ENCODE assay signal across 8 cellular contexts in the genomic region with DNA sequence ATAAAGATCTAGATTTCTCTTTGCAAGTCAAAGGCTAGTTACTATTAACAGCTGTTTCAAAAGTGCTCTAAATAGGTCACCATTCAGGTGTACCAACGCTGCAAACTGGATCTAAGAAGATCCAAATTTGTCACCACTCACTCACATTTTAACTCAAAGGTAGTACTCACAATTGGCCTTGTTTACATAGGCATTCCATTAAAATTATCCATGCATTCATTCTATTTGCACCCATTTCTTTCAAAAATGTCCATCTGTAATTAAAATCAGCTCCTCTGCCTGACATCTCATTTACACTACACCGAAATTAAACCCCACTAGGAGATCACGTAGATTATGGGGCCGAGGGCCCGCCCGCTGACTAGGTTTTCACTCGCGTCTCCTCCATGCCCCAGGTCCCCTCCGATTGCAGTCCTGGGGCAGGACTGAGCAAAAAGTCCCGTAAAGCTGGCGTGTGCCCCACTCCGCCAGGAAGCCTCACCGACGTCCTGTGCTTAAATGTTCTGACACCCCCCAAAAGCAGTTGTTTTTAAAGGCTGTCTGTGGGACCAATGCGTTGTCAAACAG. TPM values are rescaled to one million over a fixed set of nuclear protein-coding genes. Genes with fewer than 3 reads are reported as not detected.
A peak's percentile ranks its signal among the peaks of the same experiment; 100 is the strongest.
DNase-seq lines count a peak whose midpoint lies in the region; ATAC-seq, FAIRE-seq and TF ChIP-seq lines count a peak whose summit lies in the region.

No MANE protein-coding gene starts in this region.

- H3K4me2 ChIP-seq in OCI-LY7 (ENCODE audit: low read length) (peak overlapping the region; percentile 98), endothelial cell of umbilical vein (ENCODE audit: insufficient read depth, low read length) (peak overlapping the region; percentile 95)

- FAIRE-seq in endothelial cell of umbilical vein (lab: Jason Lieb, UNC) = no peak

- WGBS in ovary, 3 donors = 0 to 2% (median 2%) methylated on average over 15 of the region's 15 CpGs

- CTCF ChIA-PET in OCI-LY7 (lab: Charles Lee; ENCODE audit: unreplicated experiment) = no interaction called here
- CTCF ChIA-PET in endothelial cell of umbilical vein (lab: Charles Lee) = interaction anchor here (1.1 to 1.7 kb wide), 7 partner anchors 9 to 244 kb away, joined by 3 to 5 read pairs (median 4); no protein-coding TSS in a partner anchor

- H3K36me3 ChIP-seq in OCI-LY7 (ENCODE audit: insufficient read depth, low read length) (no peaks in the 10 kb centered on the region), endothelial cell of umbilical vein (ENCODE audit: control insufficient read depth in 2 of 2, extremely low read depth in 1 of 2, insufficient read depth in 2 of 2, low read length in 2 of 2) (no peaks in the 10 kb centered on the region), ovary (no peaks in the 10 kb centered on the region)

- H3K79me2 ChIP-seq in OCI-LY7 (ENCODE audit: insufficient read depth, low read depth, low read length) (peaks cover 49% of the 10 kb centered on the region), endothelial cell of umbilical vein (ENCODE audit: control insufficient read depth, insufficient read depth, low read length) (peaks cover 22% of the 10 kb centered on the region)

- no peak for TF ChIP-seq POLR2A in endothelial cell of umbilical vein (IDR thresholded peaks at IDR 0.05; ENCODE audit: low read depth, low read length)
- no peak for TF ChIP-seq POLR2A in ovary (IDR thresholded peaks at IDR 0.05)

- TF ChIP-seq CTCF in OCI-LY7 (conservative IDR thresholded peaks at IDR 0.05; ENCODE audit: low read length) (no peak), endothelial cell of umbilical vein (IDR thresholded peaks at IDR 0.05; ENCODE audit: extremely low read depth in 1 of 2, insufficient read depth in 1 of 2, low read depth in 1 of 2, low read length in 2 of 2) (no peak), ovary (IDR thresholded peaks at IDR 0.05) (no peak)

- H3K27ac ChIP-seq in OCI-LY7 (ENCODE audit: low read depth, low read length, poor library complexity, severe bottlenecking) (peak overlapping the region; percentile 89), endothelial cell of umbilical vein (ENCODE audit: insufficient read depth, low read depth, low read length) (peak overlapping the region; percentile 81), ovary (peak overlapping the region; percentile 79 to 97)

- dilution Hi-C loops in endothelial cell of umbilical vein (cut with MboI; ENCODE audit: extremely low pct_ligation_motif_present, low sequenced_read_pairs) = no loop called here

- H3K9me2 ChIP-seq in OCI-LY7 (ENCODE audit: insufficient read depth, low read length) = no peaks in the 10 kb centered on the region

- TF ChIP-seq EP300 in ovary (IDR thresholded peaks at IDR 0.05) = no peak

- BruUV-seq in OCI-LY7 (replicated peaks; lab: Mats Ljungman, UMichigan) (no TSS peak), endothelial cell of umbilical vein (replicated peaks; lab: Mats Ljungman, UMichigan) (TSS peak; percentile 44)

- H3K9me1 ChIP-seq in endothelial cell of umbilical vein (replicated peaks; ENCODE audit: control insufficient read depth, extremely low read depth, insufficient read depth, low read length) = no peaks in the 10 kb centered on the region

- H4K20me1 ChIP-seq in OCI-LY7 (ENCODE audit: insufficient read depth, low read length) = peaks cover 13% of the 10 kb centered on the region; the same call in 1 of the 2 replicates
- no peaks in the 10 kb centered on the region for H4K20me1 ChIP-seq in endothelial cell of umbilical vein (replicated peaks; ENCODE audit: control insufficient read depth, extremely low read depth, insufficient read depth, low read length)

- H3K4me3 ChIP-seq in OCI-LY7 (ENCODE audit: low read depth, low read length, poor library complexity, severe bottlenecking) = peak overlapping the region; percentile 100
- peak overlapping the region; percentile 64 to 76 (median 75) for H3K4me3 ChIP-seq in endothelial cell of umbilical vein (replicated peaks in 1 of 3; ENCODE audit: insufficient read depth in 1 of 3, low read depth in 1 of 3, low read length in 3 of 3)
- H3K4me3 ChIP-seq in ovary = peak overlapping the region; percentile 57

- H3K9me3 ChIP-seq in OCI-LY7 (ENCODE audit: low read length) = no peaks in the 10 kb centered on the region
- no peaks in the 10 kb centered on the region for H3K9me3 ChIP-seq in endothelial cell of umbilical vein (replicated peaks; ENCODE audit: control insufficient read depth, insufficient read depth, low read length)
- H3K9me3 ChIP-seq in ovary = no peaks in the 10 kb centered on the region

- DNase-seq in stimulated activated CD8-positive, alpha-beta memory T cell treated with anti-CD3 and anti-CD28 coated beads, Interleukin-15, amount 100 ng/mL, for 24 hours (ENCODE audit: low read depth) = peak; percentile 14
- no peak for DNase-seq in stimulated activated CD8-positive, alpha-beta memory T cell treated with anti-CD3 and anti-CD28 coated beads, Interleukin-4, amount 100 ng/mL, for 48 hours
- DNase-seq in OCI-LY7 (ENCODE audit: low spot score) = no peak
- no peak for DNase-seq in endothelial cell of umbilical vein (ENCODE audit: low read depth, low spot score)
- no peak for DNase-seq in ovary
- DNase-seq in LoVo (ENCODE audit: low spot score) = no peak
- DNase-seq in stimulated activated CD4-positive, alpha-beta T cell treated with anti-CD3 and anti-CD28 coated beads, Interleukin-2, amount 100 ng/mL, for 24 hours = no peak

- peak overlapping the region; percentile 86 for H3K9ac ChIP-seq in endothelial cell of umbilical vein (replicated peaks; ENCODE audit: extremely low read depth, insufficient read depth, low read length)

- H3K4me1 ChIP-seq in OCI-LY7 (ENCODE audit: insufficient read depth, low read length, poor library complexity, severe bottlenecking) = peaks cover 23% of the 10 kb centered on the region
- H3K4me1 ChIP-seq in endothelial cell of umbilical vein (ENCODE audit: control insufficient read depth, extremely low read depth, insufficient read depth, low read length) = peaks cover 18% of the 10 kb centered on the region
- H3K4me1 ChIP-seq in ovary (ENCODE audit: insufficient read depth) = peaks cover 1% of the 10 kb centered on the region

- H2AFZ ChIP-seq in OCI-LY7 (ENCODE audit: low read length) = peak overlapping the region; percentile 66; the same call in 1 of the 2 replicates
- H2AFZ ChIP-seq in endothelial cell of umbilical vein (ENCODE audit: low read depth, low read length) = peak overlapping the region; percentile 88

- no peaks in the 10 kb centered on the region for H3K27me3 ChIP-seq in endothelial cell of umbilical vein (ENCODE audit: control insufficient read depth in 2 of 2, insufficient read depth in 2 of 2, low read length in 2 of 2)
- H3K27me3 ChIP-seq in ovary = no peaks in the 10 kb centered on the region

- ATAC-seq in HG02798 (IDR thresholded peaks at IDR 0.05; ENCODE audit: poor library complexity, unreplicated experiment) = peak; percentile 1

- intact Hi-C loops in OCI-LY7 (cut with micrococcal nuclease; ENCODE audit: unreplicated experiment) = loop anchor here (1.0 to 10.0 kb wide), 7 partner anchors 59 to 1229 kb away; partner anchors contain the start of genes CDKN2AIP, CENPU, DCTD and IRF2
- intact Hi-C loops in endothelial cell of umbilical vein (cut with micrococcal nuclease) = loop anchor here (1.0 to 10.0 kb wide), 9 partner anchors 59 to 1701 kb away; partner anchors contain the start of genes CDKN2AIP, CFAP97, SNX25 and WWC2
- intact Hi-C loops in ovary (cut with DNase I) = loop anchor here (2.0 to 10.0 kb wide), 4 partner anchors 39 to 155 kb away; partner anchors contain the start of genes CDKN2AIP (in 1 of the 4), RWDD4 (in 1 of the 4) and TRAPPC11 (in 1 of the 4)

- POLR2A ChIA-PET in OCI-LY7 (lab: Charles Lee) (interaction anchor here (0.6 to 1.9 kb wide), 5 partner anchors 57 to 781 kb away, joined by 3 to 7 read pairs (median 4); no protein-coding TSS in a partner anchor), endothelial cell of umbilical vein (lab: Charles Lee) (interaction anchor here (1.0 kb wide), 2 partner anchors 59 to 60 kb away, joined by 3 to 4 read pairs; no protein-coding TSS in a partner anchor)

TF ChIP-seq in endothelial cell of umbilical vein, 7 proteins besides CTCF, POLR2A, EP300 and RAD21:
- TF ChIP-seq GATA2 (IDR thresholded peaks at IDR 0.05; ENCODE audit: insufficient read depth, insufficient read length, low read depth, low read length) = peak; percentile 48
- no peak for TF ChIP-seq JUN (IDR thresholded peaks at IDR 0.05; ENCODE audit: borderline replicate concordance, insufficient read depth, insufficient read length, low read depth)
TF ChIP-seq in endothelial cell of umbilical vein: peak in this region for 1.

RNA-seq across cellular contexts. Expression of gene ING2, which starts 1.3 kb away (rescaled TPM):
- 23.3 and 27.0 TPM in 2 replicates for total RNA-seq in OCI-LY7 (2014; rRNA removed; shearing (Covaris generic))
- total RNA-seq in OCI-LY7 (2022) (25.9 and 26.0 TPM in 2 replicates), endothelial cell of umbilical vein (7.0 and 8.4 TPM in 2 replicates), ovary (10 to 100 TPM; 19.3 to 47.5 (median 28.7) TPM)
- polyA plus RNA-seq in endothelial cell of umbilical vein (1.9 and 2.7 TPM in 2 replicates), ovary (10 to 100 TPM; 38.6 to 47.3 TPM)
- 4.5 and 5.5 TPM in 2 replicates for polyA plus RNA-seq in endothelial cell of umbilical vein (2011; cell fraction: cytosol; rRNA removed)
- 2.4 and 3.7 TPM in 2 replicates for polyA plus RNA-seq in endothelial cell of umbilical vein (2011; cell fraction: nucleus; rRNA removed)
- polyA plus RNA-seq in endothelial cell of umbilical vein (2012) = 7.1 and 7.9 TPM in 2 replicates
- polyA minus RNA-seq in endothelial cell of umbilical vein = 2.0 and 2.8 TPM in 2 replicates
- polyA minus RNA-seq in endothelial cell of umbilical vein (2011; cell fraction: cytosol; rRNA and poly(A)+ RNA removed) = 4.7 TPM
- 0.87 and 1.3 TPM in 2 replicates for polyA minus RNA-seq in endothelial cell of umbilical vein (2011; cell fraction: nucleus; rRNA and poly(A)+ RNA removed)

RNA-seq across cellular contexts. Expression of gene CDKN2AIP, which starts 59.1 kb away (rescaled TPM):
- 32.3 and 36.3 TPM in 2 replicates for total RNA-seq in OCI-LY7 (2014; rRNA removed; shearing (Covaris generic))
- total RNA-seq in OCI-LY7 (2022) (31.2 and 33.9 TPM in 2 replicates), endothelial cell of umbilical vein (10.4 and 12.8 TPM in 2 replicates), ovary (10 to 100 TPM; 17.8 to 28.8 (median 19.2) TPM)
- polyA plus RNA-seq in endothelial cell of umbilical vein (4.7 and 5.1 TPM in 2 replicates), ovary (10 to 100 TPM; 14.2 to 25.9 TPM)
- polyA plus RNA-seq in endothelial cell of umbilical vein (2011; cell fraction: cytosol; rRNA removed) = 6.8 and 7.2 TPM in 2 replicates
- 8.9 and 9.7 TPM in 2 replicates for polyA plus RNA-seq in endothelial cell of umbilical vein (2011; cell fraction: nucleus; rRNA removed)
- 7.3 and 8.9 TPM in 2 replicates for polyA plus RNA-seq in endothelial cell of umbilical vein (2012)
- 4.6 and 11.0 TPM in 2 replicates for polyA minus RNA-seq in endothelial cell of umbilical vein
- polyA minus RNA-seq in endothelial cell of umbilical vein (2011; cell fraction: cytosol; rRNA and poly(A)+ RNA removed) = 30.9 TPM
- polyA minus RNA-seq in endothelial cell of umbilical vein (2011; cell fraction: nucleus; rRNA and poly(A)+ RNA removed) = 13.5 and 16.4 TPM in 2 replicates
